ENCODE assay signal across 13 cellular contexts in genomic region chr1:187384504-187384903, GRCh38.
DNase-seq lines count a peak whose midpoint lies in the region; ATAC-seq and TF ChIP-seq lines count a peak whose summit lies in the region.
"Had no signal": no experiment of that assay in that cellular context is flagged by ENCODE, and none has a peak within 500 bp of the region (broad histone marks: within the 10 kb centered on the region; RNA-seq: fewer than 3 reads in every experiment).

No MANE protein-coding gene starts in this region.

- ATAC-seq in GM18861 (IDR thresholded peaks at IDR 0.05; ENCODE audit: unreplicated experiment) = peak; percentile 74
- peak; percentile 89 for ATAC-seq in GM21390 (IDR thresholded peaks at IDR 0.05; ENCODE audit: unreplicated experiment)
- peak; percentile 97 for ATAC-seq in HG02973 (IDR thresholded peaks at IDR 0.05; ENCODE audit: unreplicated experiment)
- ATAC-seq in HG03565 (IDR thresholded peaks at IDR 0.05; ENCODE audit: unreplicated experiment) = peak; percentile 95
- ATAC-seq: HCT116 had no signal

- no peak for TF ChIP-seq CTCF in coronary artery (IDR thresholded peaks at IDR 0.05)

- no peak for DNase-seq in coronary artery (ENCODE audit: low spot score)
- DNase-seq in RPMI8226 = no peak
- DNase-seq in effector CD8-positive, alpha-beta T cell (lab: John Stamatoyannopoulos, UW) = no peak
- DNase-seq in NCI-H524 (lab: John Stamatoyannopoulos, UW) = no peak
- DNase-seq: activated naive CD4-positive, alpha-beta T cell treated with anti-CD3 and anti-CD28 coated beads, Interleukin-2, amount 50 U/mL, for 16 hours; occipital lobe; SJCRH30 had no signal

- H3K4me3 ChIP-seq in coronary artery = no peak overlapping the region
- H3K4me3 ChIP-seq: SJCRH30, skin epidermis had no signal

- H3K27ac ChIP-seq in coronary artery = no peak overlapping the region
- H3K27ac ChIP-seq: SJCRH30, skin epidermis had no signal
